Comparison of ENCODE assay signal across 9 cellular contexts in genomic region chr12:57887631-57888406, GRCh38. TPM values are rescaled to one million over a fixed set of nuclear protein-coding genes. Genes with fewer than 3 reads are reported as not detected.
DNase-seq lines count a peak whose midpoint lies in the region; ATAC-seq and TF ChIP-seq lines count a peak whose summit lies in the region.
"Had no signal": no experiment of that assay in that cellular context is flagged by ENCODE, and none has a peak within 500 bp of the region (broad histone marks: within the 10 kb centered on the region; RNA-seq: fewer than 3 reads in every experiment).

No MANE protein-coding gene starts in this region.

- no peak for DNase-seq in AG04450 (ENCODE audit: low read depth, low spot score)
- DNase-seq in chondrocyte (ENCODE audit: low spot score) = no peak
- DNase-seq in activated CD8-positive, alpha-beta memory T cell treated with anti-CD3 and anti-CD28 coated beads, Interleukin-2, amount 50 U/mL, for 48 hours = no peak
- DNase-seq in cortex of kidney (lab: John Stamatoyannopoulos, UW) = no peak
- no peak for DNase-seq in activated T-cell treated with anti-CD3 and anti-CD28 coated beads, Interleukin-2, amount 50 U/mL, for 4 hours

- 63% methylated on average over 10 of the region's 10 CpGs for WGBS in HUES64

- peaks cover 63% of the 10 kb centered on the region for H3K4me1 Mint-ChIP-seq in chondrocyte (ENCODE audit: low read depth)
- peaks cover 14% of the 10 kb centered on the region for H3K4me1 Mint-ChIP-seq in activated T-cell treated with anti-CD3 and anti-CD28 coated beads, Interleukin-2, amount 50 U/mL, for 4 hours (ENCODE audit: low read depth)

- H3K4me3 Mint-ChIP-seq in chondrocyte (ENCODE audit: unreplicated experiment) = peak overlapping the region; percentile 34
- no peak overlapping the region for H3K4me3 Mint-ChIP-seq in activated T-cell treated with anti-CD3 and anti-CD28 coated beads, Interleukin-2, amount 50 U/mL, for 4 hours
- H3K4me3 Mint-ChIP-seq: activated naive CD8-positive, alpha-beta T cell had no signal

- peak overlapping the region; percentile 48; the same call in 1 of the 2 replicates for H3K9ac ChIP-seq in HUES64 (ENCODE audit: low read depth, low read length)
- no peak overlapping the region for H3K9ac ChIP-seq in muscle layer of colon (ENCODE audit: low read length)

- no peak for ATAC-seq in activated T-cell treated with anti-CD3 and anti-CD28 coated beads, Interleukin-2, amount 50 U/mL, for 4 hours
- ATAC-seq in HG03442 (IDR thresholded peaks at IDR 0.05; ENCODE audit: unreplicated experiment) = no peak

- H3K36me3 ChIP-seq in HUES64 (ENCODE audit: insufficient read depth, low read length) (no peaks in the 10 kb centered on the region), muscle layer of colon (ENCODE audit: insufficient read depth, low read length) (no peaks in the 10 kb centered on the region)

- peak overlapping the region; percentile 97 for H3K27ac Mint-ChIP-seq in chondrocyte (ENCODE audit: unreplicated experiment)
- H3K27ac Mint-ChIP-seq: activated naive CD8-positive, alpha-beta T cell had no signal

- TF ChIP-seq CTCF in AG04450 (IDR thresholded peaks at IDR 0.05; ENCODE audit: low read depth, low read length) (no peak), chondrocyte (IDR thresholded peaks at IDR 0.05) (no peak)

- POLR2A ChIA-PET in AG04450 (lab: Yijun Ruan, JAX) = interaction anchor here (0.5 to 3.2 kb wide), 7 partner anchors 9 to 42 kb away, joined by 3 to 21 read pairs (median 6); partner anchors contain the start of gene CTDSP2

- H3K27me3 ChIP-seq in AG04450 (ENCODE audit: control insufficient read depth, insufficient read depth, low read length) (no peaks in the 10 kb centered on the region), HUES64 (ENCODE audit: insufficient read depth, low read length) (no peaks in the 10 kb centered on the region), muscle layer of colon (ENCODE audit: control insufficient read depth in 1 of 2, insufficient read depth in 2 of 2, low read length in 2 of 2) (no peaks in the 10 kb centered on the region)

- H3K4me1 ChIP-seq in HUES64 (ENCODE audit: insufficient read depth, low read length) (peaks cover 22% of the 10 kb centered on the region), muscle layer of colon (ENCODE audit: insufficient read depth, low read length) (peaks cover 51% of the 10 kb centered on the region)

- H3K9me3 Mint-ChIP-seq in chondrocyte (ENCODE audit: low read depth) = peaks cover 5% of the 10 kb centered on the region
- H3K9me3 Mint-ChIP-seq in activated T-cell treated with anti-CD3 and anti-CD28 coated beads, Interleukin-2, amount 50 U/mL, for 4 hours = peaks cover 7% of the 10 kb centered on the region

- H3K36me3 Mint-ChIP-seq in chondrocyte (ENCODE audit: low read depth) = peaks cover 4% of the 10 kb centered on the region
- peaks cover 2% of the 10 kb centered on the region for H3K36me3 Mint-ChIP-seq in activated T-cell treated with anti-CD3 and anti-CD28 coated beads, Interleukin-2, amount 50 U/mL, for 4 hours (ENCODE audit: insufficient read depth)
- H3K36me3 Mint-ChIP-seq: activated naive CD8-positive, alpha-beta T cell had no signal

- CTCF ChIA-PET in AG04450 (lab: Charles Lee) = interaction anchor here (0.6 to 1.8 kb wide), 4 partner anchors 18 to 131 kb away, joined by 3 to 7 read pairs (median 4); no protein-coding TSS in a partner anchor

- H3K27ac ChIP-seq in AG04450 (ENCODE audit: low read depth, low read length) (peak overlapping the region; percentile 89), HUES64 (ENCODE audit: low read depth, low read length) (0 out of 2 replicates have a peak overlapping the region, but pooled peaks have one; percentile 3), muscle layer of colon (ENCODE audit: low read depth, low read length) (peak overlapping the region; percentile 86)

- H3K9me3 ChIP-seq in AG04450 (ENCODE audit: control insufficient read depth, insufficient read depth, low read length) = peaks cover 9% of the 10 kb centered on the region
- H3K9me3 ChIP-seq in HUES64 (ENCODE audit: insufficient read depth, low read depth, low read length) = no peaks in the 10 kb centered on the region
- H3K9me3 ChIP-seq in muscle layer of colon (ENCODE audit: low read length) = no peaks in the 10 kb centered on the region

- no peaks in the 10 kb centered on the region for H3K27me3 Mint-ChIP-seq in chondrocyte (ENCODE audit: low read depth)
- H3K27me3 Mint-ChIP-seq in activated T-cell treated with anti-CD3 and anti-CD28 coated beads, Interleukin-2, amount 50 U/mL, for 4 hours (ENCODE audit: low read depth) = no peaks in the 10 kb centered on the region

- peak overlapping the region; percentile 22; the same call in 1 of the 2 replicates for H3K4me3 ChIP-seq in AG04450 (ENCODE audit: low read depth, low read length)
- peak overlapping the region; percentile 2; the same call in 1 of the 2 replicates for H3K4me3 ChIP-seq in HUES64 (ENCODE audit: low read length)
- no peak overlapping the region for H3K4me3 ChIP-seq in muscle layer of colon (ENCODE audit: low read depth in 1 of 2, low read length in 2 of 2)

RNA-seq across cellular contexts. Expression of gene CTDSP2, which starts 41.3 kb away (rescaled TPM):
- 292 and 305 TPM in 2 replicates for polyA plus RNA-seq in AG04450 (2011; rRNA removed)
- polyA minus RNA-seq in AG04450 (2011; rRNA and poly(A)+ RNA removed) = 367 and 414 TPM in 2 replicates
- polyA plus RNA-seq in HUES64 (2013, experiment 1 of 2) = 54.8 TPM
- 65.4 TPM for polyA plus RNA-seq in HUES64 (2013, experiment 2 of 2)
- total RNA-seq in chondrocyte = 113 to 124 TPM (median 123 TPM) in 3 replicates
- total RNA-seq in activated T-cell treated with anti-CD3 and anti-CD28 coated beads, Interleukin-2, amount 50 U/mL, for 4 hours = 10 to 100 TPM; 30.9 to 41.7 (median 35.3) TPM

RNA-seq across cellular contexts. Expression of gene ATP23, which starts 53.5 kb away (rescaled TPM):
- polyA plus RNA-seq in AG04450 (2011; rRNA removed) = 8.8 and 13.1 TPM in 2 replicates
- polyA minus RNA-seq in AG04450 (2011; rRNA and poly(A)+ RNA removed) = 7.6 and 8.1 TPM in 2 replicates
- 8.5 TPM for polyA plus RNA-seq in HUES64 (2013, experiment 1 of 2)
- polyA plus RNA-seq in HUES64 (2013, experiment 2 of 2) = 10.0 TPM
- total RNA-seq in chondrocyte = 2.3 to 5.3 TPM (median 3.6 TPM) in 3 replicates
- 1 to 10 TPM; 3.3 to 7.0 (median 5.9) TPM for total RNA-seq in activated T-cell treated with anti-CD3 and anti-CD28 coated beads, Interleukin-2, amount 50 U/mL, for 4 hours

Comparison
In these comparisons a context has a peak if more than half of its experiments do, and no peak if none do; other contexts are left out.
1. H3K27ac ChIP-seq: peak in every context shown above with its lines; median percentile 89 in AG04450; 86 in muscle layer of colon; 3 in HUES64.
2. H3K4me3 ChIP-seq: peak in AG04450 (single experiment) and HUES64 (single experiment); none in muscle layer of colon (0 of 2).